Comparison of ENCODE assay signal across 8 cellular contexts in the genomic region with DNA sequence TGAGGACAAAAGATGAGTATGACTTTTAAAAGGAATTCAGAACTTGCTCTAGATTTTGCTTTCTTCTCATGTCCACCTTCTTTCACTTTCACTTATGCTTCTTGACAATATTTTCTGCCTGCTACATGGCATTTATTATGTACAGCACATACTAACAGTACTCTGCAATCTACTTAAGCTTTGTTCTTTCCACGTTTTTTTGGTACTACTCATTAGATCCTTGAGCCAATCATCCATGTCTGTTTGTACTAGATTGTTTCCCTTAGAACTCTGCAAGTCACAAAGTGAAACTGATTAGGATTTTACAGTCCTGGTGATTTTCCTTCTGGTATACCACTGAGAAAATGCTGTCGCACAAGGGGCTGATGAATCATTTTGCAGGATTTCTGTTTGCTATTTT.
DNase-seq lines count a peak whose midpoint lies in the region; ATAC-seq and TF ChIP-seq lines count a peak whose summit lies in the region.

No MANE protein-coding gene starts in this region.

- peak overlapping the region; percentile 5 for H3K27ac ChIP-seq in HUES48 (ENCODE audit: low read depth, low read length)
- H3K27ac ChIP-seq in brain microvascular endothelial cell, result no peak overlapping the region

- peaks cover 0 to 2% of the 10 kb centered on the region in 2 donors for H3K9me3 Mint-ChIP-seq in natural killer cell
- no peaks in the 10 kb centered on the region for H3K9me3 Mint-ChIP-seq in progenitor cell of endocrine pancreas (ENCODE audit: low read depth)

- no peak overlapping the region for H3K4me3 ChIP-seq in HUES48 (ENCODE audit: low read depth, low read length)
- H3K4me3 ChIP-seq in brain microvascular endothelial cell (ENCODE audit: low read depth, low read length), result peak overlapping the region; percentile 29

- H3K4me1 Mint-ChIP-seq in natural killer cell (peaks cover 73 to 87% of the 10 kb centered on the region in 2 donors), progenitor cell of endocrine pancreas (ENCODE audit: low read depth) (peaks cover 7% of the 10 kb centered on the region)

- no peak overlapping the region for H3K9ac ChIP-seq in HUES48 (ENCODE audit: low read depth, low read length)

- no peaks in the 10 kb centered on the region for H3K9me3 ChIP-seq in HUES48 (ENCODE audit: control insufficient read depth, insufficient read depth, low read length)

- in situ Hi-C loops in brain microvascular endothelial cell (cut with HindIII; ENCODE audit: low pct_ligation_motif_present, low sequenced_read_pairs), result no loop called here

- H3K36me3 Mint-ChIP-seq in natural killer cell (no peaks in the 10 kb centered on the region), progenitor cell of endocrine pancreas (ENCODE audit: insufficient read depth) (no peaks in the 10 kb centered on the region)

- intact Hi-C loops in natural killer cell (cut with micrococcal nuclease), result loop anchor here (2.0 to 10.0 kb wide), 5 partner anchors 14 to 180 kb away; partner anchors contain the start of gene PARP8

- peaks cover 31% of the 10 kb centered on the region for H3K4me1 ChIP-seq in HUES48 (ENCODE audit: control insufficient read depth, insufficient read depth, low read length)

- no peaks in the 10 kb centered on the region for H3K36me3 ChIP-seq in HUES48 (ENCODE audit: control insufficient read depth, insufficient read depth, low read length)
- H3K36me3 ChIP-seq in brain microvascular endothelial cell (replicated peaks), result no peaks in the 10 kb centered on the region

- H3K27me3 ChIP-seq in HUES48 (ENCODE audit: control insufficient read depth, insufficient read depth, low read length), result no peaks in the 10 kb centered on the region
- no peaks in the 10 kb centered on the region for H3K27me3 ChIP-seq in brain microvascular endothelial cell (replicated peaks)

- H3K27ac Mint-ChIP-seq in natural killer cell, result peak overlapping the region; percentile 75 to 86
- H3K27ac Mint-ChIP-seq in progenitor cell of endocrine pancreas, result no peak overlapping the region

- no peak for TF ChIP-seq POLR2A in erythroblast (IDR thresholded peaks at IDR 0.05; ENCODE audit: low read length)

- peak; percentile 3 for DNase-seq in GM04503 (ENCODE audit: low read depth)
- DNase-seq in brain microvascular endothelial cell, result peak; percentile 25
- no peak for DNase-seq in natural killer cell
- no peak for DNase-seq in erythroblast (lab: John Stamatoyannopoulos, UW)
- DNase-seq in activated effector memory CD4-positive, alpha-beta T cell treated with Interleukin-2 at 50 U/mL for 16 hours, result no peak
- DNase-seq in progenitor cell of endocrine pancreas (ENCODE audit: low spot score, unreplicated experiment), result no peak

- H3K27me3 Mint-ChIP-seq in natural killer cell (ENCODE audit: low read depth in 2 of 2), result no peaks in the 10 kb centered on the region
- no peaks in the 10 kb centered on the region for H3K27me3 Mint-ChIP-seq in progenitor cell of endocrine pancreas

- TF ChIP-seq CTCF in brain microvascular endothelial cell (IDR thresholded peaks at IDR 0.05; ENCODE audit: low read depth, low read length, missing control alignments) (no peak), natural killer cell (IDR thresholded peaks at IDR 0.05) (no peak), progenitor cell of endocrine pancreas (IDR thresholded peaks at IDR 0.05; ENCODE audit: unreplicated experiment) (no peak)

- ATAC-seq in GM21423 (IDR thresholded peaks at IDR 0.05; ENCODE audit: unreplicated experiment), result peak; percentile 59
- peak; percentile 68 to 73 (median 70) for ATAC-seq in natural killer cell

- H3K4me3 Mint-ChIP-seq in natural killer cell (peak overlapping the region; percentile 85), progenitor cell of endocrine pancreas (ENCODE audit: low read depth) (no peak overlapping the region)

Comparison
In these comparisons a context has a peak if more than half of its experiments do, and no peak if none do; other contexts are left out.
1. DNase-seq: peak in GM04503 (single experiment) and brain microvascular endothelial cell (single experiment); none in natural killer cell (single experiment), erythroblast (0 of 2), activated effector memory CD4-positive, alpha-beta T cell treated with Interleukin-2 at 50 U/mL for 16 hours (single experiment) and progenitor cell of endocrine pancreas (single experiment).